20 cellular contexts compared by ENCODE assay signal in genomic region chr7:101382937-101383336, GRCh38. TPM values are rescaled to one million over a fixed set of nuclear protein-coding genes. Genes with fewer than 3 reads are reported as not detected.
DNase-seq lines count a peak whose midpoint lies in the region; ATAC-seq and TF ChIP-seq lines count a peak whose summit lies in the region.
"Had no signal": no experiment of that assay in that cellular context is flagged by ENCODE, and none has a peak within 500 bp of the region (broad histone marks: within the 10 kb centered on the region; RNA-seq: fewer than 3 reads in every experiment).

No MANE protein-coding gene starts in this region.

- intact Hi-C loops in prostate gland (cut with DNase I): no loop called here
- intact Hi-C loops in CD4-positive, alpha-beta T cell (cut with DNase I, micrococcal nuclease): no loop called here

- H3K36me3 ChIP-seq in prostate gland (no peaks in the 10 kb centered on the region), tibial nerve (no peaks in the 10 kb centered on the region)

- H3K27me3 ChIP-seq in prostate gland (replicated peaks; ENCODE audit: insufficient read depth) (no peaks in the 10 kb centered on the region), tibial nerve (no peaks in the 10 kb centered on the region)
- no peaks in the 10 kb centered on the region for H3K27me3 ChIP-seq in CD4-positive, alpha-beta T cell (ENCODE audit: control insufficient read depth, insufficient read depth, low read length)

- peaks cover 5% of the 10 kb centered on the region for H3K36me3 Mint-ChIP-seq in chondrocyte (ENCODE audit: low read depth)
- H3K36me3 Mint-ChIP-seq in CD4-positive, alpha-beta T cell (ENCODE audit: low read depth): no peaks in the 10 kb centered on the region
- H3K36me3 Mint-ChIP-seq: CD14-positive monocyte; CD8-positive, alpha-beta T cell had no signal

- H3K27ac ChIP-seq in C4-2B (peak overlapping the region; percentile 51), prostate gland (peak overlapping the region in 1 of 2 donors; percentile 69), tibial nerve (no peak overlapping the region)
- no peak overlapping the region for H3K27ac ChIP-seq in CD4-positive, alpha-beta T cell (ENCODE audit: low read depth, low read length)
- H3K27ac ChIP-seq: 22Rv1, A549 had no signal

- H3K27me3 Mint-ChIP-seq in chondrocyte (ENCODE audit: low read depth): no peaks in the 10 kb centered on the region
- H3K27me3 Mint-ChIP-seq in CD4-positive, alpha-beta T cell: no peaks in the 10 kb centered on the region

- peaks cover 6% of the 10 kb centered on the region for H3K9me3 Mint-ChIP-seq in chondrocyte (ENCODE audit: low read depth)
- no peaks in the 10 kb centered on the region for H3K9me3 Mint-ChIP-seq in CD4-positive, alpha-beta T cell

- H3K4me1 Mint-ChIP-seq in chondrocyte (ENCODE audit: low read depth): peaks cover 53% of the 10 kb centered on the region
- peaks cover 7% of the 10 kb centered on the region for H3K4me1 Mint-ChIP-seq in CD4-positive, alpha-beta T cell (ENCODE audit: low read depth)

- CTCF ChIA-PET in CD4-positive, alpha-beta T cell (lab: Charles Lee): no interaction called here

- POLR2A ChIA-PET in CD4-positive, alpha-beta T cell (lab: Charles Lee): no interaction called here

- H3K4me3 ChIP-seq in LNCaP clone FGC (ENCODE audit: low read depth, low read length): no peak overlapping the region
- H3K4me3 ChIP-seq in prostate gland: no peak overlapping the region
- H3K4me3 ChIP-seq in tibial nerve: no peak overlapping the region
- H3K4me3 ChIP-seq: A549, GM12878, K562 had no signal

- no peak for ATAC-seq in CD4-positive, alpha-beta T cell (ENCODE audit: poor library complexity)
- no peak for ATAC-seq in HG02884 (IDR thresholded peaks at IDR 0.05; ENCODE audit: unreplicated experiment)
- ATAC-seq: A549; CD8-positive, alpha-beta T cell; GM12878; HCT116; K562 had no signal

- 7% methylated on average over 2 of the region's 2 CpGs for WGBS in prostate gland
- 41 to 49% methylated on average over 2 of the region's 2 CpGs for WGBS in tibial nerve, 2 donors

- no peak for TF ChIP-seq CTCF in C4-2B (conservative IDR thresholded peaks at IDR 0.05)
- no peak for TF ChIP-seq CTCF in LNCaP clone FGC (IDR thresholded peaks at IDR 0.05; ENCODE audit: control insufficient read depth, extremely low read depth, insufficient read depth)
- TF ChIP-seq CTCF in chondrocyte (IDR thresholded peaks at IDR 0.05): no peak
- no peak for TF ChIP-seq CTCF in prostate gland (IDR thresholded peaks at IDR 0.05)
- no peak for TF ChIP-seq CTCF in CD4-positive, alpha-beta T cell (IDR thresholded peaks at IDR 0.05)
- TF ChIP-seq CTCF in tibial nerve (IDR thresholded peaks at IDR 0.05): no peak

- H3K9me3 ChIP-seq in prostate gland (no peaks in the 10 kb centered on the region), tibial nerve (peaks cover 0 to 13% (median 0%) of the 10 kb centered on the region in 4 donors)
- H3K9me3 ChIP-seq in CD4-positive, alpha-beta T cell (ENCODE audit: control insufficient read depth, low read length): no peaks in the 10 kb centered on the region
- H3K9me3 ChIP-seq: A549 had no signal

- H3K4me1 ChIP-seq in prostate gland (replicated peaks) (no peaks in the 10 kb centered on the region), tibial nerve (no peaks in the 10 kb centered on the region)
- H3K4me1 ChIP-seq: A549 had no signal

- H3K27ac Mint-ChIP-seq in chondrocyte (ENCODE audit: unreplicated experiment): peak overlapping the region; percentile 67
- H3K27ac Mint-ChIP-seq in CD4-positive, alpha-beta T cell: no peak overlapping the region
- H3K27ac Mint-ChIP-seq: CD14-positive monocyte had no signal

- no peak for TF ChIP-seq POLR2A in prostate gland (IDR thresholded peaks at IDR 0.05)
- no peak for TF ChIP-seq POLR2A in tibial nerve (IDR thresholded peaks at IDR 0.05)

- no peak for TF ChIP-seq EP300 in tibial nerve (IDR thresholded peaks at IDR 0.05)

- no peak overlapping the region for H3K4me3 Mint-ChIP-seq in chondrocyte (ENCODE audit: unreplicated experiment)
- H3K4me3 Mint-ChIP-seq in CD4-positive, alpha-beta T cell: no peak overlapping the region
- H3K4me3 Mint-ChIP-seq: CD14-positive monocyte; CD8-positive, alpha-beta T cell had no signal

- peak; percentile 63 for DNase-seq in LNCaP clone FGC (ENCODE audit: low read depth)
- DNase-seq in chondrocyte (ENCODE audit: low spot score): no peak
- peak; percentile 25 for DNase-seq in prostate gland (ENCODE audit: low spot score)
- DNase-seq in CD4-positive, alpha-beta T cell: no peak
- DNase-seq in tibial nerve (ENCODE audit: low spot score in 2 of 2): no peak
- DNase-seq: AML-193; Calu3; CD8-positive, alpha-beta T cell; DMS79 treated with DMSO at 0.1 percent for 48 hours; GOT3; H7; IMR-90 had no signal

RNA-seq across cellular contexts. Expression of gene COL26A1, which starts 20.3 kb away (rescaled TPM):
- total RNA-seq in chondrocyte (102 to 156 TPM (median 155 TPM) in 3 replicates), prostate gland (10 to 100 TPM in 1 of 2 donors, 1 to 10 TPM in 1; 3.8 to 10.3 TPM), tibial nerve (under 1 TPM in 3 of 4 donors, not detected in 1; 0.20 to 0.30 (median 0.21) TPM)
- not detected for total RNA-seq in CD4-positive, alpha-beta T cell
- total RNA-seq: Calu3; CD8-positive, alpha-beta T cell; IMR-90 had no signal

Comparison
In these comparisons a context has a peak if more than half of its experiments do, and no peak if none do; other contexts are left out.
1. DNase-seq: peak in LNCaP clone FGC (single experiment) and prostate gland (single experiment); none in chondrocyte (single experiment), CD4-positive, alpha-beta T cell (0 of 10) and tibial nerve (0 of 2).